1 cellular context compared by ENCODE assay signal in the genomic region with DNA sequence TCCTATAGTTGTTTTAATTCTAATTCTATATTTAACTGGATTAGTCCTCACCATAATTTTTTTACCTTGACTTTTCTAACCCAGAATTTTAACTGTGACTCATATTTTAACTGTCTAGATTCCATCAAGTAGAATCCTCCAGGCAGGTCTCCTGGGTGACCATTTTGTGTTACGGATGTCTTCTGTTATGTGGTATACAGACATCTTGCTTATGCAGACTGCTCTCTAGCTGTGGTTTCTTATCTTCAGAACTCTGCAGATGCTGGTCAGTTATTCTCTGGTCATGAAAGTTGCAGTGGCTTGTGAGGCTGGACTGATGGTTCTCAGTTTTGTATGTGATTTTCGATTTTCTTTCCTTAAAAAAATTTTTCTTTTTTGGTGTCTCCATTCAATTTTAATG.
TF ChIP-seq lines count a peak whose summit lies in the region.

No MANE protein-coding gene starts in this region.

TF ChIP-seq in GM12878, 131 proteins besides CTCF, POLR2A, EP300 and RAD21 (continued from another document):
- TF ChIP-seq, protein P1, sequence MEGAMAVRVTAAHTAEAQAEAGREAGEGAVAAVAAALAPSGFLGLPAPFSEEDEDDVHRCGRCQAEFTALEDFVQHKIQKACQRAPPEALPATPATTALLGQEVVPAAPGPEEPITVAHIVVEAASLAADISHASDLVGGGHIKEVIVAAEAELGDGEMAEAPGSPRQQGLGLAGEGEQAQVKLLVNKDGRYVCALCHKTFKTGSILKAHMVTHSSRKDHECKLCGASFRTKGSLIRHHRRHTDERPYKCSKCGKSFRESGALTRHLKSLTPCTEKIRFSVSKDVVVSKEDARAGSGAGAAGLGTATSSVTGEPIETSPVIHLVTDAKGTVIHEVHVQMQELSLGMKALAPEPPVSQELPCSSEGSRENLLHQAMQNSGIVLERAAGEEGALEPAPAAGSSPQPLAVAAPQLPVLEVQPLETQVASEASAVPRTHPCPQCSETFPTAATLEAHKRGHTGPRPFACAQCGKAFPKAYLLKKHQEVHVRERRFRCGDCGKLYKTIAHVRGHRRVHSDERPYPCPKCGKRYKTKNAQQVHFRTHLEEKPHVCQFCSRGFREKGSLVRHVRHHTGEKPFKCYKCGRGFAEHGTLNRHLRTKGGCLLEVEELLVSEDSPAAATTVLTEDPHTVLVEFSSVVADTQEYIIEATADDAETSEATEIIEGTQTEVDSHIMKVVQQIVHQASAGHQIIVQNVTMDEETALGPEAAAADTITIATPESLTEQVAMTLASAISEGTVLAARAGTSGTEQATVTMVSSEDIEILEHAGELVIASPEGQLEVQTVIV (IDR thresholded peaks at IDR 0.05; ENCODE audit: borderline replicate concordance, partially characterized antibody) = no peak
- TF ChIP-seq, protein P2, sequence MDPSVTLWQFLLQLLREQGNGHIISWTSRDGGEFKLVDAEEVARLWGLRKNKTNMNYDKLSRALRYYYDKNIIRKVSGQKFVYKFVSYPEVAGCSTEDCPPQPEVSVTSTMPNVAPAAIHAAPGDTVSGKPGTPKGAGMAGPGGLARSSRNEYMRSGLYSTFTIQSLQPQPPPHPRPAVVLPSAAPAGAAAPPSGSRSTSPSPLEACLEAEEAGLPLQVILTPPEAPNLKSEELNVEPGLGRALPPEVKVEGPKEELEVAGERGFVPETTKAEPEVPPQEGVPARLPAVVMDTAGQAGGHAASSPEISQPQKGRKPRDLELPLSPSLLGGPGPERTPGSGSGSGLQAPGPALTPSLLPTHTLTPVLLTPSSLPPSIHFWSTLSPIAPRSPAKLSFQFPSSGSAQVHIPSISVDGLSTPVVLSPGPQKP (IDR thresholded peaks at IDR 0.05; ENCODE audit: low read depth, low read length) = no peak
- TF ChIP-seq PML (IDR thresholded peaks at IDR 0.05; ENCODE audit: low read length) (no peak), HDGF (IDR thresholded peaks at IDR 0.05) (no peak), MEF2B (IDR thresholded peaks at IDR 0.05; ENCODE audit: partially characterized antibody, poor library complexity, severe bottlenecking) (no peak), RAD51 (IDR thresholded peaks at IDR 0.05) (no peak), ZNF24 (IDR thresholded peaks at IDR 0.05) (no peak), SIN3A (IDR thresholded peaks at IDR 0.05; ENCODE audit: low read depth, low read length) (no peak), IKZF2 (IDR thresholded peaks at IDR 0.05) (peak in 1 of 2 experiments; percentile 10; a peak in 1 of 4 replicates), NRF1 (conservative IDR thresholded peaks at IDR 0.05; ENCODE audit: low read depth, low read length) (no peak), SMAD5 (IDR thresholded peaks at IDR 0.05; ENCODE audit: low read depth) (no peak), CBFB (IDR thresholded peaks at IDR 0.05; ENCODE audit: low read depth) (no peak), GATAD2B (conservative IDR thresholded peaks at IDR 0.05; ENCODE audit: low read depth) (no peak), ATF7 (IDR thresholded peaks at IDR 0.05; ENCODE audit: low read depth) (no peak), MEF2A (IDR thresholded peaks at IDR 0.05; ENCODE audit: insufficient read depth, low read depth, low read length) (0 out of 2 replicates have a peak, but pooled peaks have one; percentile 12), TCF12 (IDR thresholded peaks at IDR 0.05; ENCODE audit: low read depth, low read length) (no peak), RFX5 (IDR thresholded peaks at IDR 0.05; ENCODE audit: low read depth, low read length) (no peak), ZNF274 (IDR thresholded peaks at IDR 0.05; ENCODE audit: insufficient read depth, insufficient read length) (no peak), MTA2 (IDR thresholded peaks at IDR 0.05; ENCODE audit: low read depth) (no peak), FOXK2 (IDR thresholded peaks at IDR 0.05) (no peak), GABPA (IDR thresholded peaks at IDR 0.05; ENCODE audit: low read depth) (no peak), ZZZ3 (IDR thresholded peaks at IDR 0.05; ENCODE audit: control insufficient read depth, insufficient read length, low read depth) (no peak), POU2F2 (IDR thresholded peaks at IDR 0.05; ENCODE audit: borderline replicate concordance, low read depth, low read length) (no peak), SPI1 (IDR thresholded peaks at IDR 0.05; ENCODE audit: borderline replicate concordance, insufficient read depth, low read depth, low read length) (no peak), PAX5 (IDR thresholded peaks at IDR 0.05; ENCODE audit: borderline replicate concordance, low read depth, low read length) (no peak), TBL1XR1 (IDR thresholded peaks at IDR 0.05; ENCODE audit: low read depth, low read length) (no peak), SUZ12 (IDR thresholded peaks at IDR 0.05; ENCODE audit: unreplicated experiment) (no peak), NR2F1 (conservative IDR thresholded peaks at IDR 0.05) (no peak), CHD2 (IDR thresholded peaks at IDR 0.05; ENCODE audit: borderline replicate concordance, low read depth, low read length) (no peak), HDAC2 (IDR thresholded peaks at IDR 0.05) (no peak), FOS (IDR thresholded peaks at IDR 0.05; ENCODE audit: borderline replicate concordance, extremely low read depth, insufficient read length) (no peak), YY1 (IDR thresholded peaks at IDR 0.05; ENCODE audit: low read depth, low read length) (peak; percentile 87), ZNF207 (IDR thresholded peaks at IDR 0.05; ENCODE audit: borderline replicate concordance) (no peak)
- TF ChIP-seq, protein P3, sequence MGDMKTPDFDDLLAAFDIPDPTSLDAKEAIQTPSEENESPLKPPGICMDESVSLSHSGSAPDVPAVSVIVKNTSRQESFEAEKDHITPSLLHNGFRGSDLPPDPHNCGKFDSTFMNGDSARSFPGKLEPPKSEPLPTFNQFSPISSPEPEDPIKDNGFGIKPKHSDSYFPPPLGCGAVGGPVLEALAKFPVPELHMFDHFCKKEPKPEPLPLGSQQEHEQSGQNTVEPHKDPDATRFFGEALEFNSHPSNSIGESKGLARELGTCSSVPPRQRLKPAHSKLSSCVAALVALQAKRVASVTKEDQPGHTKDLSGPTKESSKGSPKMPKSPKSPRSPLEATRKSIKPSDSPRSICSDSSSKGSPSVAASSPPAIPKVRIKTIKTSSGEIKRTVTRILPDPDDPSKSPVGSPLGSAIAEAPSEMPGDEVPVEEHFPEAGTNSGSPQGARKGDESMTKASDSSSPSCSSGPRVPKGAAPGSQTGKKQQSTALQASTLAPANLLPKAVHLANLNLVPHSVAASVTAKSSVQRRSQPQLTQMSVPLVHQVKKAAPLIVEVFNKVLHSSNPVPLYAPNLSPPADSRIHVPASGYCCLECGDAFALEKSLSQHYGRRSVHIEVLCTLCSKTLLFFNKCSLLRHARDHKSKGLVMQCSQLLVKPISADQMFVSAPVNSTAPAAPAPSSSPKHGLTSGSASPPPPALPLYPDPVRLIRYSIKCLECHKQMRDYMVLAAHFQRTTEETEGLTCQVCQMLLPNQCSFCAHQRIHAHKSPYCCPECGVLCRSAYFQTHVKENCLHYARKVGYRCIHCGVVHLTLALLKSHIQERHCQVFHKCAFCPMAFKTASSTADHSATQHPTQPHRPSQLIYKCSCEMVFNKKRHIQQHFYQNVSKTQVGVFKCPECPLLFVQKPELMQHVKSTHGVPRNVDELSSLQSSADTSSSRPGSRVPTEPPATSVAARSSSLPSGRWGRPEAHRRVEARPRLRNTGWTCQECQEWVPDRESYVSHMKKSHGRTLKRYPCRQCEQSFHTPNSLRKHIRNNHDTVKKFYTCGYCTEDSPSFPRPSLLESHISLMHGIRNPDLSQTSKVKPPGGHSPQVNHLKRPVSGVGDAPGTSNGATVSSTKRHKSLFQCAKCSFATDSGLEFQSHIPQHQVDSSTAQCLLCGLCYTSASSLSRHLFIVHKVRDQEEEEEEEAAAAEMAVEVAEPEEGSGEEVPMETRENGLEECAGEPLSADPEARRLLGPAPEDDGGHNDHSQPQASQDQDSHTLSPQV (IDR thresholded peaks at IDR 0.05) = no peak
- TF ChIP-seq, protein P4, sequence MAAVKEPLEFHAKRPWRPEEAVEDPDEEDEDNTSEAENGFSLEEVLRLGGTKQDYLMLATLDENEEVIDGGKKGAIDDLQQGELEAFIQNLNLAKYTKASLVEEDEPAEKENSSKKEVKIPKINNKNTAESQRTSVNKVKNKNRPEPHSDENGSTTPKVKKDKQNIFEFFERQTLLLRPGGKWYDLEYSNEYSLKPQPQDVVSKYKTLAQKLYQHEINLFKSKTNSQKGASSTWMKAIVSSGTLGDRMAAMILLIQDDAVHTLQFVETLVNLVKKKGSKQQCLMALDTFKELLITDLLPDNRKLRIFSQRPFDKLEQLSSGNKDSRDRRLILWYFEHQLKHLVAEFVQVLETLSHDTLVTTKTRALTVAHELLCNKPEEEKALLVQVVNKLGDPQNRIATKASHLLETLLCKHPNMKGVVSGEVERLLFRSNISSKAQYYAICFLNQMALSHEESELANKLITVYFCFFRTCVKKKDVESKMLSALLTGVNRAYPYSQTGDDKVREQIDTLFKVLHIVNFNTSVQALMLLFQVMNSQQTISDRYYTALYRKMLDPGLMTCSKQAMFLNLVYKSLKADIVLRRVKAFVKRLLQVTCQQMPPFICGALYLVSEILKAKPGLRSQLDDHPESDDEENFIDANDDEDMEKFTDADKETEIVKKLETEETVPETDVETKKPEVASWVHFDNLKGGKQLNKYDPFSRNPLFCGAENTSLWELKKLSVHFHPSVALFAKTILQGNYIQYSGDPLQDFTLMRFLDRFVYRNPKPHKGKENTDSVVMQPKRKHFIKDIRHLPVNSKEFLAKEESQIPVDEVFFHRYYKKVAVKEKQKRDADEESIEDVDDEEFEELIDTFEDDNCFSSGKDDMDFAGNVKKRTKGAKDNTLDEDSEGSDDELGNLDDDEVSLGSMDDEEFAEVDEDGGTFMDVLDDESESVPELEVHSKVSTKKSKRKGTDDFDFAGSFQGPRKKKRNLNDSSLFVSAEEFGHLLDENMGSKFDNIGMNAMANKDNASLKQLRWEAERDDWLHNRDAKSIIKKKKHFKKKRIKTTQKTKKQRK (IDR thresholded peaks at IDR 0.05; ENCODE audit: low read depth, low read length) = no peak
- TF ChIP-seq, protein P5, sequence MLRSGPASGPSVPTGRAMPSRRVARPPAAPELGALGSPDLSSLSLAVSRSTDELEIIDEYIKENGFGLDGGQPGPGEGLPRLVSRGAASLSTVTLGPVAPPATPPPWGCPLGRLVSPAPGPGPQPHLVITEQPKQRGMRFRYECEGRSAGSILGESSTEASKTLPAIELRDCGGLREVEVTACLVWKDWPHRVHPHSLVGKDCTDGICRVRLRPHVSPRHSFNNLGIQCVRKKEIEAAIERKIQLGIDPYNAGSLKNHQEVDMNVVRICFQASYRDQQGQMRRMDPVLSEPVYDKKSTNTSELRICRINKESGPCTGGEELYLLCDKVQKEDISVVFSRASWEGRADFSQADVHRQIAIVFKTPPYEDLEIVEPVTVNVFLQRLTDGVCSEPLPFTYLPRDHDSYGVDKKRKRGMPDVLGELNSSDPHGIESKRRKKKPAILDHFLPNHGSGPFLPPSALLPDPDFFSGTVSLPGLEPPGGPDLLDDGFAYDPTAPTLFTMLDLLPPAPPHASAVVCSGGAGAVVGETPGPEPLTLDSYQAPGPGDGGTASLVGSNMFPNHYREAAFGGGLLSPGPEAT (IDR thresholded peaks at IDR 0.05; ENCODE audit: low read depth) = 0 out of 2 replicates have a peak, but pooled peaks have one; percentile 24
- TF ChIP-seq, protein P6, sequence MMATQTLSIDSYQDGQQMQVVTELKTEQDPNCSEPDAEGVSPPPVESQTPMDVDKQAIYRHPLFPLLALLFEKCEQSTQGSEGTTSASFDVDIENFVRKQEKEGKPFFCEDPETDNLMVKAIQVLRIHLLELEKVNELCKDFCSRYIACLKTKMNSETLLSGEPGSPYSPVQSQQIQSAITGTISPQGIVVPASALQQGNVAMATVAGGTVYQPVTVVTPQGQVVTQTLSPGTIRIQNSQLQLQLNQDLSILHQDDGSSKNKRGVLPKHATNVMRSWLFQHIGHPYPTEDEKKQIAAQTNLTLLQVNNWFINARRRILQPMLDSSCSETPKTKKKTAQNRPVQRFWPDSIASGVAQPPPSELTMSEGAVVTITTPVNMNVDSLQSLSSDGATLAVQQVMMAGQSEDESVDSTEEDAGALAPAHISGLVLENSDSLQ (IDR thresholded peaks at IDR 0.05) = no peak
- TF ChIP-seq, protein P7, sequence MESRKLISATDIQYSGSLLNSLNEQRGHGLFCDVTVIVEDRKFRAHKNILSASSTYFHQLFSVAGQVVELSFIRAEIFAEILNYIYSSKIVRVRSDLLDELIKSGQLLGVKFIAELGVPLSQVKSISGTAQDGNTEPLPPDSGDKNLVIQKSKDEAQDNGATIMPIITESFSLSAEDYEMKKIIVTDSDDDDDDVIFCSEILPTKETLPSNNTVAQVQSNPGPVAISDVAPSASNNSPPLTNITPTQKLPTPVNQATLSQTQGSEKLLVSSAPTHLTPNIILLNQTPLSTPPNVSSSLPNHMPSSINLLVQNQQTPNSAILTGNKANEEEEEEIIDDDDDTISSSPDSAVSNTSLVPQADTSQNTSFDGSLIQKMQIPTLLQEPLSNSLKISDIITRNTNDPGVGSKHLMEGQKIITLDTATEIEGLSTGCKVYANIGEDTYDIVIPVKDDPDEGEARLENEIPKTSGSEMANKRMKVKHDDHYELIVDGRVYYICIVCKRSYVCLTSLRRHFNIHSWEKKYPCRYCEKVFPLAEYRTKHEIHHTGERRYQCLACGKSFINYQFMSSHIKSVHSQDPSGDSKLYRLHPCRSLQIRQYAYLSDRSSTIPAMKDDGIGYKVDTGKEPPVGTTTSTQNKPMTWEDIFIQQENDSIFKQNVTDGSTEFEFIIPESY (IDR thresholded peaks at IDR 0.05) = no peak
